In the genomic region with DNA sequence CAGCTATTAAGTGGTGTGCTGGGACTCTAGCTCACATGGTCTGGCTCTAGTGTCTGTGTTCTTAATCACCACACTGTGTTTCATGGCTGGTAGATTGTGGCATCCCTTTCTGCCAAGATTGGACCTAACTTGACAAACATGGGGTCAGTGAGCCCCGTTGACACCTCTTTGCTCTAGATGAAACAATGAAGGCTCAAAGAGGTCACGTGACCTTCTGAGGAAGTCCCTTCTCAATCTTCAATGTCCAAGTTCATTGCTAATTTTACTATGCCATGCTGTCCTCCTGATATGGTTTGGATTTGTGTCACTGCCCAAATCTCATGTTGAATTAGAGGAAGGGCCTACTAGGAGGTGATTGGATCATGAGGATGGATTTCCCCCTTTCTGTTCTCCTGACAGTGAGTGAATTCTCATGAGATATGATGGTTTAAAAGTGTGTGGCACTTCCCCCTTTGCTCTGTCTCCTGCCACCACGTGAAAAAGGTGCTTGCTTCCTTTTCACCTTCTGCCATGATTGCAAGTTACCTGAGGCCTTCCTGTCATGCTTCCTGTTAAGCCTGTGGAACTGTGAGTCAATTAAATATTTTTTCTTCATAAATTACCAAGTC, we compare ENCODE assay signal across 1 cellular context.
A peak's percentile ranks its signal among the peaks of the same experiment; 100 is the strongest.
TF ChIP-seq lines count a peak whose summit lies in the region.

No MANE protein-coding gene starts in this region.

TF ChIP-seq in K562, 482 proteins besides CTCF, POLR2A, EP300 and RAD21 (continued from another document):
- TF ChIP-seq ZNF518B (CRISPR knock-in tag; IDR thresholded peaks at IDR 0.05) (no peak), ZKSCAN1 (IDR thresholded peaks at IDR 0.05; ENCODE audit: low read depth, low read length) (no peak), OTX1 (CRISPR knock-in tag; IDR thresholded peaks at IDR 0.05) (no peak), ZFP91 (CRISPR knock-in tag; IDR thresholded peaks at IDR 0.05) (no peak), PHF20 (IDR thresholded peaks at IDR 0.05; ENCODE audit: partially characterized antibody) (no peak), ZNF274 (IDR thresholded peaks at IDR 0.05; ENCODE audit: borderline replicate concordance, low read depth, low read length) (no peak), PRPF4 (IDR thresholded peaks at IDR 0.05; ENCODE audit: insufficient read depth, low read depth, low read length, poor library complexity, severe bottlenecking) (no peak), ZNF253 (CRISPR knock-in tag; conservative IDR thresholded peaks at IDR 0.05) (no peak), ZNF263 (CRISPR knock-in tag; IDR thresholded peaks at IDR 0.05; ENCODE audit: borderline replicate concordance) (no peak), FOXM1 (IDR thresholded peaks at IDR 0.05; ENCODE audit: low read depth) (no peak), FOXM1 (CRISPR knock-in tag; IDR thresholded peaks at IDR 0.05; ENCODE audit: low read depth) (no peak), SMARCA5 (IDR thresholded peaks at IDR 0.05) (no peak), ARNT (IDR thresholded peaks at IDR 0.05) (no peak), LARP7 (IDR thresholded peaks at IDR 0.05) (no peak), CAMTA2 (CRISPR knock-in tag; conservative IDR thresholded peaks at IDR 0.05) (no peak), BCOR (IDR thresholded peaks at IDR 0.05) (no peak), NR2C2 (CRISPR knock-in tag; IDR thresholded peaks at IDR 0.05) (no peak), NR2C2 (tag; IDR thresholded peaks at IDR 0.05) (no peak), L3MBTL2 (IDR thresholded peaks at IDR 0.05) (no peak), RAD51 (IDR thresholded peaks at IDR 0.05; ENCODE audit: borderline replicate concordance, low read depth) (peak; percentile 59; the same call in 1 of the 2 replicates), EGR1 (conservative IDR thresholded peaks at IDR 0.05) (no peak), TFE3 (CRISPR knock-in tag; IDR thresholded peaks at IDR 0.05) (peak; percentile 83), MXI1 (IDR thresholded peaks at IDR 0.05; ENCODE audit: low read depth, low read length) (no peak), KDM2B (CRISPR knock-in tag; IDR thresholded peaks at IDR 0.05) (no peak), ID3 (CRISPR knock-in tag; IDR thresholded peaks at IDR 0.05) (no peak), ID3 (tag; IDR thresholded peaks at IDR 0.05) (no peak), SMARCC2 (IDR thresholded peaks at IDR 0.05; ENCODE audit: low read depth) (no peak), TOE1 (IDR thresholded peaks at IDR 0.05; ENCODE audit: borderline replicate concordance) (peak; percentile 50; the same call in 1 of the 2 replicates), TOE1 (CRISPR knock-in tag; IDR thresholded peaks at IDR 0.05; ENCODE audit: borderline replicate concordance, low read depth) (no peak), RNF219 (CRISPR knock-in tag; IDR thresholded peaks at IDR 0.05) (no peak), CCNT2 (IDR thresholded peaks at IDR 0.05; ENCODE audit: borderline replicate concordance, extremely low read depth, insufficient read length, low read depth, low read length) (no peak), RFX7 (CRISPR knock-in tag; IDR thresholded peaks at IDR 0.05) (no peak), ZNF785 (CRISPR knock-in tag; IDR thresholded peaks at IDR 0.05) (no peak)
- TF ChIP-seq, protein P1, sequence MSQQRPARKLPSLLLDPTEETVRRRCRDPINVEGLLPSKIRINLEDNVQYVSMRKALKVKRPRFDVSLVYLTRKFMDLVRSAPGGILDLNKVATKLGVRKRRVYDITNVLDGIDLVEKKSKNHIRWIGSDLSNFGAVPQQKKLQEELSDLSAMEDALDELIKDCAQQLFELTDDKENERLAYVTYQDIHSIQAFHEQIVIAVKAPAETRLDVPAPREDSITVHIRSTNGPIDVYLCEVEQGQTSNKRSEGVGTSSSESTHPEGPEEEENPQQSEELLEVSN (IDR thresholded peaks at IDR 0.05; ENCODE audit: borderline replicate concordance in 1 of 2, extremely low read depth in 1 of 2, insufficient read depth in 1 of 2, insufficient read length in 1 of 2, low read depth in 1 of 2, low read length in 1 of 2, poor library complexity in 1 of 2, severe bottlenecking in 1 of 2) = no peak
- TF ChIP-seq, protein P2, sequence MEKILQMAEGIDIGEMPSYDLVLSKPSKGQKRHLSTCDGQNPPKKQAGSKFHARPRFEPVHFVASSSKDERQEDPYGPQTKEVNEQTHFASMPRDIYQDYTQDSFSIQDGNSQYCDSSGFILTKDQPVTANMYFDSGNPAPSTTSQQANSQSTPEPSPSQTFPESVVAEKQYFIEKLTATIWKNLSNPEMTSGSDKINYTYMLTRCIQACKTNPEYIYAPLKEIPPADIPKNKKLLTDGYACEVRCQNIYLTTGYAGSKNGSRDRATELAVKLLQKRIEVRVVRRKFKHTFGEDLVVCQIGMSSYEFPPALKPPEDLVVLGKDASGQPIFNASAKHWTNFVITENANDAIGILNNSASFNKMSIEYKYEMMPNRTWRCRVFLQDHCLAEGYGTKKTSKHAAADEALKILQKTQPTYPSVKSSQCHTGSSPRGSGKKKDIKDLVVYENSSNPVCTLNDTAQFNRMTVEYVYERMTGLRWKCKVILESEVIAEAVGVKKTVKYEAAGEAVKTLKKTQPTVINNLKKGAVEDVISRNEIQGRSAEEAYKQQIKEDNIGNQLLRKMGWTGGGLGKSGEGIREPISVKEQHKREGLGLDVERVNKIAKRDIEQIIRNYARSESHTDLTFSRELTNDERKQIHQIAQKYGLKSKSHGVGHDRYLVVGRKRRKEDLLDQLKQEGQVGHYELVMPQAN (IDR thresholded peaks at IDR 0.05; ENCODE audit: borderline replicate concordance) = no peak
